Comparison of ENCODE assay signal across 18 cellular contexts in the genomic region with DNA sequence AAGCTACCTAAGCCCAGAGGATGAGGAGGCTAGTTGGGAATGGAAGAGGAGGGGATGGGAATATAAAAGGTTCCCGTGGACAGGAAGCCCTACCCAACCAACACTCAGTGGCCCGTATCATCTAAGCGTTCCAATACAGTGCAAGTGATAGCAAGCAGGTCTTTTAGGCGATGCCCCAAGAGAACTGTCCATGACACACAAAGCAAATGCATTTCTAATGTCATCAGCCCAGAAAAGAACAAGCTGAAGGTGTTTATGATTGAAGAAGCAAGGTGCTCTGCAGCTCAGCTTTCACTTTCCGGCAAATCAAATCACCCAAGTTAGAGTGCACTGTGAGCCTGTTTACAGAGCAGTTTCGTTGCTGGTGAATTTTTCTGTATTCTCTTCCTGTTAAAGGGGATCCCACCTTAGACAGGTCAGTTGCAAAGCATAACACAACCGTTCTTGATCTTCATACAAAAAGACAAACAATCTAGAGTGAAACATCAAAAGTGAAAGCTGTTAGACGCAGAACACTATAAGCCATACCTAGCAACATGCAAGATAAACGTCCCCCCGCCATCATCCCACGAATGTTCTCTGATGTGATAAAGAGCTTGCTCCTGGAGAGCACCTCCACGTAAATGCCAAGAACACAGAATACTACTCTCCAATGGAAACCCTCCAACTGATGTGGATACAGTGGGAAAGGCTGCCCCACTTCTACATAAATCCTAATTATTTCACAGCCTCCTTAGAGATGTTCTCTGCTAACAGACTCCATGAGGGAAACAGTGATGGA. TPM values are rescaled to one million over a fixed set of nuclear protein-coding genes. Genes with fewer than 3 reads are reported as not detected.
DNase-seq lines count a peak whose midpoint lies in the region; ATAC-seq and TF ChIP-seq lines count a peak whose summit lies in the region.
"Had no signal": no experiment of that assay in that cellular context is flagged by ENCODE, and none has a peak within 500 bp of the region (broad histone marks: within the 10 kb centered on the region; RNA-seq: fewer than 3 reads in every experiment).

No MANE protein-coding gene starts in this region.

- H3K9ac ChIP-seq in mucosa of stomach (ENCODE audit: low read length): peak overlapping the region; percentile 30
- H3K9ac ChIP-seq: GM23248 had no signal

- no peaks in the 10 kb centered on the region for H3K27me3 ChIP-seq in dorsolateral prefrontal cortex
- no peaks in the 10 kb centered on the region for H3K27me3 ChIP-seq in mucosa of stomach (ENCODE audit: control insufficient read depth, insufficient read depth, low read length)
- H3K27me3 ChIP-seq: SJSA1 had no signal

- H3K36me3 Mint-ChIP-seq in stimulated activated effector memory CD8-positive, alpha-beta T cell treated with anti-CD3 and anti-CD28 coated beads, Interleukin-12 subunit alpha, Interleukin-12 subunit beta, amount 100 ng/mL, for 72 hours: no peaks in the 10 kb centered on the region

- DNase-seq in NCI-H2107 treated with DMSO at 0.1 percent for 48 hours (lab: John Stamatoyannopoulos, UW; ENCODE audit: unreplicated experiment) (peak; percentile 45), dorsolateral prefrontal cortex (no peak), ACHN (no peak), DMS 273 treated with DMSO at 0.1 percent for 48 hours (lab: John Stamatoyannopoulos, UW) (no peak), AG08395 (ENCODE audit: low spot score) (no peak)
- DNase-seq in stimulated activated effector memory CD8-positive, alpha-beta T cell treated with anti-CD3 and anti-CD28 coated beads, Interleukin-12 subunit alpha, Interleukin-12 subunit beta, amount 100 ng/mL, for 72 hours (ENCODE audit: low spot score in 2 of 2): no peak
- DNase-seq: COR-L47, GM23248, NCI-H1105 treated with DMSO at 0.1 percent for 48 hours, NCI-H1694, NCI-H2081 treated with DMSO at 0.1 percent for 48 hours, NCI-H2227 treated with DMSO at 0.1 percent for 48 hours, NCI-H510A treated with DMSO at 0.1 percent for 48 hours, NCI-H82 had no signal

- peak overlapping the region in 33 of 59 donors; percentile 4 to 92 (median 38) for H3K27ac ChIP-seq in dorsolateral prefrontal cortex
- H3K27ac ChIP-seq: GM23248, SJSA1 had no signal

- peaks cover 4% of the 10 kb centered on the region for H3K4me1 ChIP-seq in mucosa of stomach (ENCODE audit: control insufficient read depth, insufficient read depth, low read length)
- H3K4me1 ChIP-seq: HAP-1, SJSA1 had no signal

- H3K9me3 Mint-ChIP-seq in stimulated activated effector memory CD8-positive, alpha-beta T cell treated with anti-CD3 and anti-CD28 coated beads, Interleukin-12 subunit alpha, Interleukin-12 subunit beta, amount 100 ng/mL, for 72 hours: no peaks in the 10 kb centered on the region

- no peak for ATAC-seq in stimulated activated effector memory CD8-positive, alpha-beta T cell treated with anti-CD3 and anti-CD28 coated beads, Interleukin-12 subunit alpha, Interleukin-12 subunit beta, amount 100 ng/mL, for 72 hours

- no peaks in the 10 kb centered on the region for H3K9me3 ChIP-seq in mucosa of stomach (ENCODE audit: control insufficient read depth, low read length)
- H3K9me3 ChIP-seq: HAP-1, SJSA1 had no signal

- H3K36me3 ChIP-seq in mucosa of stomach (ENCODE audit: control insufficient read depth, insufficient read depth, low read length): no peaks in the 10 kb centered on the region
- H3K36me3 ChIP-seq: HAP-1, SJSA1 had no signal

- H3K27ac Mint-ChIP-seq in stimulated activated effector memory CD8-positive, alpha-beta T cell treated with anti-CD3 and anti-CD28 coated beads, Interleukin-12 subunit alpha, Interleukin-12 subunit beta, amount 100 ng/mL, for 72 hours: no peak overlapping the region
- H3K27ac Mint-ChIP-seq: B cell had no signal

- no peak overlapping the region for H3K4me3 Mint-ChIP-seq in stimulated activated effector memory CD8-positive, alpha-beta T cell treated with anti-CD3 and anti-CD28 coated beads, Interleukin-12 subunit alpha, Interleukin-12 subunit beta, amount 100 ng/mL, for 72 hours
- H3K4me3 Mint-ChIP-seq: B cell had no signal

- intact Hi-C loops in dorsolateral prefrontal cortex (cut with DNase I): loop anchor here in 1 of 2 donors (10.0 kb wide), 1 partner anchor 133 kb away; no protein-coding TSS in a partner anchor

- peak overlapping the region in 1 of 59 donors; percentile 31 for H3K4me3 ChIP-seq in dorsolateral prefrontal cortex
- no peak overlapping the region for H3K4me3 ChIP-seq in mucosa of stomach (ENCODE audit: low read length)
- H3K4me3 ChIP-seq: GM23248, HAP-1, SJSA1 had no signal

- in situ Hi-C loops in ACHN (cut with HindIII; ENCODE audit: low pct_ligation_motif_present, low pct_unique_long_range_greater_than_20kb, low sequenced_read_pairs): no loop called here

- TF ChIP-seq CTCF in dorsolateral prefrontal cortex (IDR thresholded peaks at IDR 0.05 in 54 of 56, conservative IDR thresholded peaks at IDR 0.05 in 2 of 56; ENCODE audit: low read depth in 1 of 56, partially characterized antibody in 56 of 56): no peak

- H3K4me1 Mint-ChIP-seq in stimulated activated effector memory CD8-positive, alpha-beta T cell treated with anti-CD3 and anti-CD28 coated beads, Interleukin-12 subunit alpha, Interleukin-12 subunit beta, amount 100 ng/mL, for 72 hours: no peaks in the 10 kb centered on the region
- H3K4me1 Mint-ChIP-seq: B cell had no signal

RNA-seq across cellular contexts. Expression of gene PGBD5, which starts 54.0 kb away (rescaled TPM):
- 100 to 1,000 TPM in 40 of 120 experiments, 10 to 100 TPM in 80; 42.3 to 119 (median 92.1) TPM for total RNA-seq in dorsolateral prefrontal cortex
- total RNA-seq: B cell had no signal
